ENCODE assay signal across 1 cellular context in genomic region chr17:8742828-8743227, GRCh38.
TF ChIP-seq lines count a peak whose summit lies in the region.

No MANE protein-coding gene starts in this region.

TF ChIP-seq in HepG2, 621 proteins besides CTCF, POLR2A, EP300 and RAD21:
- TF ChIP-seq, protein P1, sequence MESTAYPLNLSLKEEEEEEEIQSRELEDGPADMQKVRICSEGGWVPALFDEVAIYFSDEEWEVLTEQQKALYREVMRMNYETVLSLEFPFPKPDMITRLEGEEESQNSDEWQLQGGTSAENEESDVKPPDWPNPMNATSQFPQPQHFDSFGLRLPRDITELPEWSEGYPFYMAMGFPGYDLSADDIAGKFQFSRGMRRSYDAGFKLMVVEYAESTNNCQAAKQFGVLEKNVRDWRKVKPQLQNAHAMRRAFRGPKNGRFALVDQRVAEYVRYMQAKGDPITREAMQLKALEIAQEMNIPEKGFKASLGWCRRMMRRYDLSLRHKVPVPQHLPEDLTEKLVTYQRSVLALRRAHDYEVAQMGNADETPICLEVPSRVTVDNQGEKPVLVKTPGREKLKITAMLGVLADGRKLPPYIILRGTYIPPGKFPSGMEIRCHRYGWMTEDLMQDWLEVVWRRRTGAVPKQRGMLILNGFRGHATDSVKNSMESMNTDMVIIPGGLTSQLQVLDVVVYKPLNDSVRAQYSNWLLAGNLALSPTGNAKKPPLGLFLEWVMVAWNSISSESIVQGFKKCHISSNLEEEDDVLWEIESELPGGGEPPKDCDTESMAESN (CRISPR knock-in tag; conservative IDR thresholded peaks at IDR 0.05): no peak
- TF ChIP-seq RFX1 (IDR thresholded peaks at IDR 0.05): no peak
- TF ChIP-seq YEATS2 (CRISPR knock-in tag; IDR thresholded peaks at IDR 0.05; ENCODE audit: borderline replicate concordance): no peak
- TF ChIP-seq HNRNPL (IDR thresholded peaks at IDR 0.05; ENCODE audit: low read depth, low read length): no peak
- no peak for TF ChIP-seq ZNF724P (CRISPR knock-in tag; IDR thresholded peaks at IDR 0.05; ENCODE audit: borderline replicate concordance)
- no peak for TF ChIP-seq HMGA1 (CRISPR knock-in tag; conservative IDR thresholded peaks at IDR 0.05)
- no peak for TF ChIP-seq DNMT1 (CRISPR knock-in tag; IDR thresholded peaks at IDR 0.05)
- no peak for TF ChIP-seq MXI1 (IDR thresholded peaks at IDR 0.05; ENCODE audit: borderline replicate concordance, low read depth, low read length)
- no peak for TF ChIP-seq CAMTA2 (CRISPR knock-in tag; IDR thresholded peaks at IDR 0.05; ENCODE audit: borderline replicate concordance)
- no peak for TF ChIP-seq ELF1 (CRISPR knock-in tag; IDR thresholded peaks at IDR 0.05)
- TF ChIP-seq, protein P2, sequence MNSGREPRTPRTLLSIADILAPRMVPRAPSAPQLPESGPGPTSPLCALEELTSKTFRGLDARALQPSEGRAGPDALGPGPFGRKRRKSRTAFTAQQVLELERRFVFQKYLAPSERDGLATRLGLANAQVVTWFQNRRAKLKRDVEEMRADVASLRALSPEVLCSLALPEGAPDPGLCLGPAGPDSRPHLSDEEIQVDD (CRISPR knock-in tag; IDR thresholded peaks at IDR 0.05; ENCODE audit: borderline replicate concordance): no peak
- no peak for TF ChIP-seq SAFB2 (CRISPR knock-in tag; IDR thresholded peaks at IDR 0.05; ENCODE audit: borderline replicate concordance, low read depth)
- TF ChIP-seq CENPT (CRISPR knock-in tag; IDR thresholded peaks at IDR 0.05; ENCODE audit: low read depth): no peak
- no peak for TF ChIP-seq RARA (CRISPR knock-in tag; IDR thresholded peaks at IDR 0.05)
- TF ChIP-seq PHF20 (CRISPR knock-in tag; IDR thresholded peaks at IDR 0.05): no peak
- TF ChIP-seq, protein P3, sequence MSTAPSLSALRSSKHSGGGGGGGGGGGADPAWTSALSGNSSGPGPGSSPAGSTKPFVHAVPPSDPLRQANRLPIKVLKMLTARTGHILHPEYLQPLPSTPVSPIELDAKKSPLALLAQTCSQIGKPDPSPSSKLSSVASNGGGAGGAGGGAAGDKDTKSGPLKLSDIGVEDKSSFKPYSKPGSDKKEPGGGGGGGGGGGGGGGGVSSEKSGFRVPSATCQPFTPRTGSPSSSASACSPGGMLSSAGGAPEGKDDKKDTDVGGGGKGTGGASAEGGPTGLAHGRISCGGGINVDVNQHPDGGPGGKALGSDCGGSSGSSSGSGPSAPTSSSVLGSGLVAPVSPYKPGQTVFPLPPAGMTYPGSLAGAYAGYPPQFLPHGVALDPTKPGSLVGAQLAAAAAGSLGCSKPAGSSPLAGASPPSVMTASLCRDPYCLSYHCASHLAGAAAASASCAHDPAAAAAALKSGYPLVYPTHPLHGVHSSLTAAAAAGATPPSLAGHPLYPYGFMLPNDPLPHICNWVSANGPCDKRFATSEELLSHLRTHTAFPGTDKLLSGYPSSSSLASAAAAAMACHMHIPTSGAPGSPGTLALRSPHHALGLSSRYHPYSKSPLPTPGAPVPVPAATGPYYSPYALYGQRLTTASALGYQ (CRISPR knock-in tag; IDR thresholded peaks at IDR 0.05): no peak
- no peak for TF ChIP-seq ZNF251 (CRISPR knock-in tag; IDR thresholded peaks at IDR 0.05)
- TF ChIP-seq PATZ1 (CRISPR knock-in tag; IDR thresholded peaks at IDR 0.05): no peak
- no peak for TF ChIP-seq ZNF879 (CRISPR knock-in tag; IDR thresholded peaks at IDR 0.05)
